In genomic region chr2:112435716-112436431, GRCh38 we compare ENCODE assay signal across 6 cellular contexts. TPM values are rescaled to one million over a fixed set of nuclear protein-coding genes. Genes with fewer than 3 reads are reported as not detected.
DNase-seq lines count a peak whose midpoint lies in the region; ATAC-seq, FAIRE-seq and TF ChIP-seq lines count a peak whose summit lies in the region.
"Not testable (repeated sequence)": the region's sequence is repeated elsewhere in the genome, so short reads cannot be mapped to it uniquely, and the experiment has no call there.

No MANE protein-coding gene starts in this region.

- not testable (repeated sequence) for FAIRE-seq in K562 (lab: Jason Lieb, UNC); HepG2 (lab: Jason Lieb, UNC)

- H3K4me3 Mint-ChIP-seq in activated CD4-positive, alpha-beta T cell treated with anti-CD3 and anti-CD28 coated beads, Interleukin-2, amount 10 ng/mL, durations not matched to agents 24 days and 14 days; osteocyte (ENCODE audit: unreplicated experiment): not testable (repeated sequence)
- H3K4me3 Mint-ChIP-seq in glutamatergic neuron (ENCODE audit: unreplicated experiment), result peak overlapping the region; percentile 26
- H3K4me3 Mint-ChIP-seq in nephron, result peak overlapping the region in 2 of 3 experiments; percentile 37 to 56

- peaks cover 0 to 24% of the 10 kb centered on the region in 2 experiments; a peak in 2 of 5 replicates for H3K4me1 ChIP-seq in K562 (replicated peaks in 1 of 2; ENCODE audit: control insufficient read depth in 2 of 2, insufficient read depth in 2 of 2, low read length in 2 of 2)
- peaks cover 37% of the 10 kb centered on the region for H3K4me1 ChIP-seq in HepG2 (ENCODE audit: insufficient read depth, low read length)

- TF ChIP-seq CTCF in K562 (IDR thresholded peaks at IDR 0.05 in 2 of 3, conservative IDR thresholded peaks at IDR 0.05 in 1 of 3; ENCODE audit: insufficient read depth in 2 of 3, low read depth in 1 of 3, low read length in 3 of 3); glutamatergic neuron (IDR thresholded peaks at IDR 0.05; ENCODE audit: partially characterized antibody, unreplicated experiment); HepG2 (CRISPR knock-in tag; IDR thresholded peaks at IDR 0.05); nephron (IDR thresholded peaks at IDR 0.05; ENCODE audit: unreplicated experiment in 3 of 3); osteocyte (IDR thresholded peaks at IDR 0.05): not testable (repeated sequence)

- CTCF ChIA-PET in K562 (lab: Yijun Ruan, JAX; ENCODE audit: low intra/inter-chr PET ratio); HepG2 (lab: Yijun Ruan, JAX; ENCODE audit: low intra/inter-chr PET ratio, low total read pairs): not testable (repeated sequence)

- H3K79me2 ChIP-seq in K562 (ENCODE audit: control insufficient read depth, insufficient read depth, low read length); HepG2 (ENCODE audit: insufficient read depth, low read length): not testable (repeated sequence)

- WGBS in K562 (ENCODE audit: insufficient coverage, low coverage, missing lambda C conversion rate), result 20% methylated on average over 18 of the region's 18 CpGs
- 54% methylated on average over 13 of the region's 18 CpGs for WGBS in HepG2 (ENCODE audit: low lambda C conversion rate)

- H3K4me2 ChIP-seq in K562 (ENCODE audit: insufficient read depth, low read length), result not testable (repeated sequence)
- H3K4me2 ChIP-seq in HepG2 (ENCODE audit: low read depth, low read length), result peak overlapping the region; percentile 74

- in situ Hi-C loops in K562 (cut with MboI), result not testable (repeated sequence)
- in situ Hi-C loops in HepG2 (cut with HindIII; ENCODE audit: extremely low pct_ligation_motif_present, low pct_unique_long_range_greater_than_20kb), result loop anchor here (10.0 to 25.0 kb wide), 2 partner anchors 174 to 311 kb away; partner anchors contain the start of gene ZC3H8

- not testable (repeated sequence) for TF ChIP-seq RAD21 in K562 (CRISPR knock-in tag; conservative IDR thresholded peaks at IDR 0.05 in 1 of 2, IDR thresholded peaks at IDR 0.05 in 1 of 2); HepG2 (CRISPR knock-in tag; IDR thresholded peaks at IDR 0.05)

- H2AFZ ChIP-seq in K562 (ENCODE audit: low read depth, low read length); HepG2 (ENCODE audit: low read length): not testable (repeated sequence)

- TF ChIP-seq EP300 in K562 (IDR thresholded peaks at IDR 0.05; ENCODE audit: low read length); HepG2 (IDR thresholded peaks at IDR 0.05; ENCODE audit: low read depth in 2 of 2, low read length in 2 of 2); HepG2 (CRISPR knock-in tag; IDR thresholded peaks at IDR 0.05; ENCODE audit: borderline replicate concordance): not testable (repeated sequence)

- POLR2A ChIA-PET in K562 (lab: Yijun Ruan, JAX); HepG2 (lab: Yijun Ruan, JAX): not testable (repeated sequence)

- H3K36me3 Mint-ChIP-seq in activated CD4-positive, alpha-beta T cell treated with anti-CD3 and anti-CD28 coated beads, Interleukin-2, amount 10 ng/mL, durations not matched to agents 24 days and 14 days (ENCODE audit: low read depth); glutamatergic neuron (ENCODE audit: unreplicated experiment); nephron (ENCODE audit: low read depth); osteocyte (ENCODE audit: unreplicated experiment): not testable (repeated sequence)

- peak; percentile 41; the same call in 1 of the 3 replicates for ATAC-seq in K562
- ATAC-seq in HepG2, result peak; percentile 31

- not testable (repeated sequence) for H3K4me1 Mint-ChIP-seq in activated CD4-positive, alpha-beta T cell treated with anti-CD3 and anti-CD28 coated beads, Interleukin-2, amount 10 ng/mL, durations not matched to agents 24 days and 14 days; nephron; osteocyte (ENCODE audit: unreplicated experiment)
- H3K4me1 Mint-ChIP-seq in glutamatergic neuron (ENCODE audit: low read depth, unreplicated experiment), result peaks cover 12% of the 10 kb centered on the region

- not testable (repeated sequence) for TF ChIP-seq POLR2A in K562 (conservative IDR thresholded peaks at IDR 0.05); HepG2 (IDR thresholded peaks at IDR 0.05; ENCODE audit: insufficient read depth in 1 of 2, low read depth in 2 of 2, low read length in 2 of 2)

- H3K9ac ChIP-seq in K562 (ENCODE audit: insufficient read depth in 1 of 2, low read depth in 2 of 2, low read length in 2 of 2); HepG2 (ENCODE audit: insufficient read depth, low read depth, low read length): not testable (repeated sequence)

- peak; percentile 53 for DNase-seq in activated CD4-positive, alpha-beta T cell treated with anti-CD3 and anti-CD28 coated beads, Interleukin-2, amount 10 ng/mL, durations not matched to agents 24 days and 14 days
- not testable (repeated sequence) for DNase-seq in K562 (ENCODE audit: extremely low read depth in 1 of 4, low spot score in 3 of 4); glutamatergic neuron; HepG2 (ENCODE audit: low spot score)
- peak; percentile 80 for DNase-seq in osteocyte (ENCODE audit: extremely low spot score, unreplicated experiment)

- intact Hi-C loops in activated CD4-positive, alpha-beta T cell treated with anti-CD3 and anti-CD28 coated beads, Interleukin-2, amount 10 ng/mL, durations not matched to agents 24 days and 14 days (cut with micrococcal nuclease); K562 (cut with micrococcal nuclease); HepG2 (cut with micrococcal nuclease; ENCODE audit: unreplicated experiment): not testable (repeated sequence)

- H3K4me3 ChIP-seq in K562, result not testable (repeated sequence)
- H3K4me3 ChIP-seq in HepG2 (replicated peaks in 1 of 3; ENCODE audit: insufficient read depth in 1 of 3, low read depth in 2 of 3, low read length in 3 of 3), result peak overlapping the region; percentile 23 to 58 (median 34); a peak in 3 of 6 replicates

- not testable (repeated sequence) for H3K9me1 ChIP-seq in K562 (ENCODE audit: control insufficient read depth, insufficient read depth, low read length)

- BruUV-seq in K562 (replicated peaks; lab: Mats Ljungman, UMichigan); HepG2 (replicated peaks; lab: Mats Ljungman, UMichigan): not testable (repeated sequence)

- not testable (repeated sequence) for H3K9me3 Mint-ChIP-seq in activated CD4-positive, alpha-beta T cell treated with anti-CD3 and anti-CD28 coated beads, Interleukin-2, amount 10 ng/mL, durations not matched to agents 24 days and 14 days; glutamatergic neuron (ENCODE audit: unreplicated experiment); nephron; osteocyte (ENCODE audit: unreplicated experiment)

- peaks cover 12% of the 10 kb centered on the region for H3K27me3 Mint-ChIP-seq in activated CD4-positive, alpha-beta T cell treated with anti-CD3 and anti-CD28 coated beads, Interleukin-2, amount 10 ng/mL, durations not matched to agents 24 days and 14 days
- not testable (repeated sequence) for H3K27me3 Mint-ChIP-seq in glutamatergic neuron (ENCODE audit: unreplicated experiment); nephron (ENCODE audit: low read depth)
- peaks cover 16% of the 10 kb centered on the region for H3K27me3 Mint-ChIP-seq in osteocyte (ENCODE audit: unreplicated experiment)

- H3K27me3 ChIP-seq in K562 (ENCODE audit: control insufficient read depth in 2 of 2, insufficient read depth in 2 of 2, low read length in 2 of 2), result not testable (repeated sequence)
- H3K27me3 ChIP-seq in HepG2 (ENCODE audit: control insufficient read depth in 1 of 2, insufficient read depth in 2 of 2, low read length in 2 of 2), result peaks cover 0 to 18% of the 10 kb centered on the region in 2 experiments; a peak in 1 of 5 replicates

- H4K20me1 ChIP-seq in K562 (replicated peaks; ENCODE audit: control insufficient read depth, insufficient read depth, low read length); HepG2 (ENCODE audit: insufficient read depth, low read length): not testable (repeated sequence)

- H3K27ac Mint-ChIP-seq in activated CD4-positive, alpha-beta T cell treated with anti-CD3 and anti-CD28 coated beads, Interleukin-2, amount 10 ng/mL, durations not matched to agents 24 days and 14 days; glutamatergic neuron (ENCODE audit: unreplicated experiment); nephron; osteocyte (ENCODE audit: unreplicated experiment): not testable (repeated sequence)

- H3K9me3 ChIP-seq in K562 (replicated peaks; ENCODE audit: control insufficient read depth, insufficient read depth, low read depth, low read length); HepG2 (ENCODE audit: low read length): not testable (repeated sequence)

- not testable (repeated sequence) for H3K27ac ChIP-seq in K562 (ENCODE audit: extremely low read depth, low read depth, low read length); HepG2 (ENCODE audit: extremely low read length, insufficient read depth, low read length)

- not testable (repeated sequence) for H3K36me3 ChIP-seq in K562 (ENCODE audit: control insufficient read depth, insufficient read depth, low read length); HepG2 (replicated peaks in 1 of 2; ENCODE audit: control insufficient read depth in 1 of 2, insufficient read depth in 2 of 2, low read length in 2 of 2)

RNA-seq across cellular contexts. Expression of gene RGPD8, which starts 2.4 kb away (rescaled TPM):
- total RNA-seq in activated CD4-positive, alpha-beta T cell treated with anti-CD3 and anti-CD28 coated beads, Interleukin-2, amount 10 ng/mL, durations not matched to agents 24 days and 14 days, result 13.9 and 15.6 TPM in 2 replicates
- 3.3 TPM in 1 of 2 replicates, not detected in the other for total RNA-seq in K562 (2011; cell fraction: chromatin; rRNA removed; ENCODE audit: low replicate concordance)
- 0.13 and 0.33 TPM in 2 replicates for total RNA-seq in K562 (2011; cell fraction: nucleolus; rRNA removed)
- 0.88 and 1.5 TPM in 2 replicates for total RNA-seq in K562 (2011; cell fraction: nucleoplasm; rRNA removed)
- total RNA-seq in K562 (2014; rRNA removed), result 0.14 TPM in 1 of 2 replicates, not detected in the other
- total RNA-seq in K562 (2014; rRNA removed; fragmentation: Illumina TruSeq; extraction: Trizol), result 0.15 and 0.26 TPM in 2 replicates
- 0.11 and 0.38 TPM in 2 replicates for total RNA-seq in K562 (2015; rRNA removed; fragmentation: Illumina TruSeq; extraction: Trizol)
- 0.45 and 0.47 TPM in 2 replicates for total RNA-seq in K562 (2021)
- polyA plus RNA-seq in K562 (2011; rRNA removed), result 0.11 and 0.17 TPM in 2 replicates
- polyA plus RNA-seq in K562 (2011; cell fraction: cytosol; rRNA removed), result 0.01 TPM in 1 of 2 replicates, not detected in the other
- polyA plus RNA-seq in K562 (2011; cell fraction: nucleus; rRNA removed), result 0.08 and 0.10 TPM in 2 replicates
- 0.10 and 0.12 TPM in 2 replicates for polyA plus RNA-seq in K562 (2012)
- polyA plus RNA-seq in K562 (2014; fragmentation: Illumina TruSeq; extraction: Trizol), result 0.04 and 0.07 TPM in 2 replicates
- under 1 TPM in 1 of 2 experiments, not detected in 1; 0.03 TPM for polyA plus RNA-seq in K562 (2014; fragmentation: Nextera tagmentation; extraction: Ambion mirVana)
- 0.07 and 0.08 TPM in 2 replicates for polyA plus RNA-seq in K562 (2014; rRNA removed)
- 0.21 and 0.48 TPM in 2 replicates for polyA minus RNA-seq in K562 (2011; rRNA and poly(A)+ RNA removed)
- polyA minus RNA-seq in K562 (2011; cell fraction: cytosol; rRNA and poly(A)+ RNA removed), result not detected in 2 replicates
- 0.22 and 0.40 TPM in 2 replicates for polyA minus RNA-seq in K562 (2011; cell fraction: nucleus; rRNA and poly(A)+ RNA removed)
- total RNA-seq in glutamatergic neuron (ENCODE audit: unreplicated experiment), result 29.3 TPM
- total RNA-seq in HepG2 (2016; rRNA removed; fragmentation: Illumina TruSeq; extraction: Trizol), result 12.8 and 18.7 TPM in 2 replicates
- 4.7 and 7.0 TPM in 2 replicates for total RNA-seq in HepG2 (2016; cell fraction: cytosol; rRNA removed; fragmentation: Illumina TruSeq; extraction: Trizol; ENCODE audit: low read depth)
- 12.9 and 15.1 TPM in 2 replicates for total RNA-seq in HepG2 (2016; cell fraction: insoluble cytoplasmic fraction; rRNA removed; fragmentation: Illumina TruSeq; extraction: Trizol)
- 2.1 and 3.0 TPM in 2 replicates for total RNA-seq in HepG2 (2016; cell fraction: membrane; rRNA removed; fragmentation: Illumina TruSeq; extraction: Trizol)
- 25.1 and 25.7 TPM in 2 replicates for total RNA-seq in HepG2 (2016; cell fraction: nucleus; rRNA removed; fragmentation: Illumina TruSeq; extraction: Trizol)
- 2.3 and 3.1 TPM in 2 replicates for polyA plus RNA-seq in HepG2 (2011; rRNA removed)
- polyA plus RNA-seq in HepG2 (2011; cell fraction: cytosol; rRNA removed), result 0.70 and 1.1 TPM in 2 replicates
- polyA plus RNA-seq in HepG2 (2011; cell fraction: nucleus; rRNA removed), result 3.6 and 6.3 TPM in 2 replicates
- 4.0 and 4.1 TPM in 2 replicates for polyA plus RNA-seq in HepG2 (2012)
- 0.03 TPM in 1 of 2 replicates, not detected in the other for polyA plus RNA-seq in HepG2 (2016; cell fraction: cytosol; fragmentation: Illumina TruSeq; extraction: Trizol; ENCODE audit: low read depth)
- polyA plus RNA-seq in HepG2 (2016; cell fraction: insoluble cytoplasmic fraction; fragmentation: Illumina TruSeq; extraction: Trizol; ENCODE audit: low read depth), result 3.0 and 3.1 TPM in 2 replicates
- polyA plus RNA-seq in HepG2 (2016; cell fraction: membrane; fragmentation: Illumina TruSeq; extraction: Trizol; ENCODE audit: low read depth), result 0.09 and 0.14 TPM in 2 replicates
- 12.3 and 16.4 TPM in 2 replicates for polyA plus RNA-seq in HepG2 (2016; cell fraction: nucleus; fragmentation: Illumina TruSeq; extraction: Trizol; ENCODE audit: insufficient read depth, low read depth)
- polyA minus RNA-seq in HepG2 (2011; rRNA and poly(A)+ RNA removed; ENCODE audit: low replicate concordance), result 3.4 and 3.6 TPM in 2 replicates
- polyA minus RNA-seq in HepG2 (2011; cell fraction: cytosol; rRNA and poly(A)+ RNA removed), result 5.5 and 5.9 TPM in 2 replicates
- polyA minus RNA-seq in HepG2 (2011; cell fraction: nucleus; rRNA and poly(A)+ RNA removed), result 55.9 and 56.6 TPM in 2 replicates
- 8.6 and 9.6 TPM in 2 replicates for total RNA-seq in osteocyte

RNA-seq across cellular contexts. Expression of gene TTL, which starts 46.1 kb away (rescaled TPM):
- total RNA-seq in activated CD4-positive, alpha-beta T cell treated with anti-CD3 and anti-CD28 coated beads, Interleukin-2, amount 10 ng/mL, durations not matched to agents 24 days and 14 days, result 44.6 and 48.5 TPM in 2 replicates
- total RNA-seq in K562 (2011; cell fraction: chromatin; rRNA removed; ENCODE audit: low replicate concordance), result 55.7 and 73.0 TPM in 2 replicates
- 25.7 and 30.9 TPM in 2 replicates for total RNA-seq in K562 (2011; cell fraction: nucleolus; rRNA removed)
- 54.3 and 81.5 TPM in 2 replicates for total RNA-seq in K562 (2011; cell fraction: nucleoplasm; rRNA removed)
- total RNA-seq in K562 (2014; rRNA removed), result 20.7 and 26.4 TPM in 2 replicates
- 54.4 and 57.4 TPM in 2 replicates for total RNA-seq in K562 (2014; rRNA removed; fragmentation: Illumina TruSeq; extraction: Trizol)
- 38.8 and 41.6 TPM in 2 replicates for total RNA-seq in K562 (2015; rRNA removed; fragmentation: Illumina TruSeq; extraction: Trizol)
- 51.4 and 53.5 TPM in 2 replicates for total RNA-seq in K562 (2021)
- polyA plus RNA-seq in K562 (2011; rRNA removed), result 26.5 and 34.9 TPM in 2 replicates
- 12.3 and 17.3 TPM in 2 replicates for polyA plus RNA-seq in K562 (2011; cell fraction: cytosol; rRNA removed)
- 25.6 and 32.6 TPM in 2 replicates for polyA plus RNA-seq in K562 (2011; cell fraction: nucleus; rRNA removed)
- polyA plus RNA-seq in K562 (2012), result 22.4 and 28.5 TPM in 2 replicates
- 37.9 and 41.8 TPM in 2 replicates for polyA plus RNA-seq in K562 (2014; fragmentation: Illumina TruSeq; extraction: Trizol)
- 10 to 100 TPM in 1 of 2 experiments, 1 to 10 TPM in 1; 9.4 to 11.2 TPM for polyA plus RNA-seq in K562 (2014; fragmentation: Nextera tagmentation; extraction: Ambion mirVana)
- polyA plus RNA-seq in K562 (2014; rRNA removed), result 23.3 and 28.6 TPM in 2 replicates
- 43.4 and 50.3 TPM in 2 replicates for polyA minus RNA-seq in K562 (2011; rRNA and poly(A)+ RNA removed)
- 22.6 and 32.4 TPM in 2 replicates for polyA minus RNA-seq in K562 (2011; cell fraction: cytosol; rRNA and poly(A)+ RNA removed)
- polyA minus RNA-seq in K562 (2011; cell fraction: nucleus; rRNA and poly(A)+ RNA removed), result 15.6 and 16.8 TPM in 2 replicates
- 126 TPM for total RNA-seq in glutamatergic neuron (ENCODE audit: unreplicated experiment)
- 59.8 and 69.8 TPM in 2 replicates for total RNA-seq in HepG2 (2016; rRNA removed; fragmentation: Illumina TruSeq; extraction: Trizol)
- 18.0 and 19.1 TPM in 2 replicates for total RNA-seq in HepG2 (2016; cell fraction: cytosol; rRNA removed; fragmentation: Illumina TruSeq; extraction: Trizol; ENCODE audit: low read depth)
- total RNA-seq in HepG2 (2016; cell fraction: insoluble cytoplasmic fraction; rRNA removed; fragmentation: Illumina TruSeq; extraction: Trizol), result 56.6 and 58.1 TPM in 2 replicates
- total RNA-seq in HepG2 (2016; cell fraction: membrane; rRNA removed; fragmentation: Illumina TruSeq; extraction: Trizol), result 88.3 and 99.8 TPM in 2 replicates
- total RNA-seq in HepG2 (2016; cell fraction: nucleus; rRNA removed; fragmentation: Illumina TruSeq; extraction: Trizol), result 39.3 and 44.8 TPM in 2 replicates
- polyA plus RNA-seq in HepG2 (2011; rRNA removed), result 19.0 TPM in 2 replicates
- polyA plus RNA-seq in HepG2 (2011; cell fraction: cytosol; rRNA removed), result 10.0 and 16.3 TPM in 2 replicates
- 12.2 and 20.3 TPM in 2 replicates for polyA plus RNA-seq in HepG2 (2011; cell fraction: nucleus; rRNA removed)
- 22.9 and 32.3 TPM in 2 replicates for polyA plus RNA-seq in HepG2 (2012)
- polyA plus RNA-seq in HepG2 (2016; cell fraction: cytosol; fragmentation: Illumina TruSeq; extraction: Trizol; ENCODE audit: low read depth), result 15.2 and 16.6 TPM in 2 replicates
- 44.9 and 53.9 TPM in 2 replicates for polyA plus RNA-seq in HepG2 (2016; cell fraction: insoluble cytoplasmic fraction; fragmentation: Illumina TruSeq; extraction: Trizol; ENCODE audit: low read depth)
- 50.2 and 56.8 TPM in 2 replicates for polyA plus RNA-seq in HepG2 (2016; cell fraction: membrane; fragmentation: Illumina TruSeq; extraction: Trizol; ENCODE audit: low read depth)
- polyA plus RNA-seq in HepG2 (2016; cell fraction: nucleus; fragmentation: Illumina TruSeq; extraction: Trizol; ENCODE audit: insufficient read depth, low read depth), result 53.2 and 54.6 TPM in 2 replicates
- polyA minus RNA-seq in HepG2 (2011; rRNA and poly(A)+ RNA removed; ENCODE audit: low replicate concordance), result 44.4 and 48.9 TPM in 2 replicates
- polyA minus RNA-seq in HepG2 (2011; cell fraction: cytosol; rRNA and poly(A)+ RNA removed), result 28.8 and 32.0 TPM in 2 replicates
- 20.2 and 23.9 TPM in 2 replicates for polyA minus RNA-seq in HepG2 (2011; cell fraction: nucleus; rRNA and poly(A)+ RNA removed)
- total RNA-seq in osteocyte, result 65.7 and 67.2 TPM in 2 replicates
